ENCODE assay signal across 1 cellular context in the genomic region with DNA sequence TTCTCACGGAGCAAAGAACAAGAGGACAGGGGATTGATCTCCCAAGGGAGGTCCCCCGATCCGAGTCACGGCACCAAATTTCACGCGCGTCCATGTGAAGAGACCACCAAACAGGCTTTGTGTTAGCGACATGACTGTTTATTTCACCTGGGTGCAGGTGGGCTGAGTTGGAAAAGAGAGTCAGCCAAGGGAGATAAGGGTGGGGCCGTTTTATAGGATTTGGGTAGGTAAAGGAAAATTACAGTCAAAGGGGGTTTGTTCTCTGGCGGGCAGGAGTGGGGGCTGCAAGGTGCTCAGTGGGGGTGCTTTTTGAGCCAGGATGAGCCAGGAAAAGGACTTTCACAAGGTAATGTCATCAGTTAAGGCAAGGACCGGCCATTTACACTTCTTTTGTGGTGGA. TPM values are rescaled to one million over a fixed set of nuclear protein-coding genes. Genes with fewer than 3 reads are reported as not detected.
"Had no signal": no experiment of that assay in that cellular context is flagged by ENCODE, and none has a peak within 500 bp of the region (broad histone marks: within the 10 kb centered on the region; RNA-seq: fewer than 3 reads in every experiment).

No MANE protein-coding gene starts in this region.

RNA-seq across cellular contexts. Expression of gene TFPI, which starts 11.4 kb away (rescaled TPM):
- total RNA-seq: naive thymus-derived CD8-positive, alpha-beta T cell had no signal
- polyA plus RNA-seq: naive thymus-derived CD8-positive, alpha-beta T cell had no signal
